ENCODE assay signal across 17 cellular contexts in genomic region chr10:75611972-75612331, GRCh38.
DNase-seq lines count a peak whose midpoint lies in the region; ATAC-seq and TF ChIP-seq lines count a peak whose summit lies in the region.
"Had no signal": no experiment of that assay in that cellular context is flagged by ENCODE, and none has a peak within 500 bp of the region (broad histone marks: within the 10 kb centered on the region; RNA-seq: fewer than 3 reads in every experiment).

No MANE protein-coding gene starts in this region.

- peak overlapping the region in 3 of 4 donors; percentile 8 to 35 (median 24) for H3K27ac ChIP-seq in esophagus muscularis mucosa (replicated peaks in 1 of 4)
- peak overlapping the region; percentile 10 for H3K27ac ChIP-seq in skeletal muscle tissue (ENCODE audit: low read depth, low read length)

- H3K27ac Mint-ChIP-seq in glutamatergic neuron (ENCODE audit: unreplicated experiment) = no peak overlapping the region
- H3K27ac Mint-ChIP-seq: activated naive CD4-positive, alpha-beta T cell treated with anti-CD3 and anti-CD28 coated beads for 36 hours; natural killer cell had no signal

- ATAC-seq in GM19023 (IDR thresholded peaks at IDR 0.05; ENCODE audit: unreplicated experiment) (peak; percentile 22), HG02981 (IDR thresholded peaks at IDR 0.05; ENCODE audit: unreplicated experiment) (peak; percentile 22), Right ventricle myocardium superior (ENCODE audit: poor library complexity) (no peak)
- ATAC-seq: natural killer cell had no signal

- H3K27me3 ChIP-seq in esophagus muscularis mucosa = no peaks in the 10 kb centered on the region
- peaks cover 0 to 2% (median 0%) of the 10 kb centered on the region in 3 donors for H3K27me3 ChIP-seq in skeletal muscle tissue (ENCODE audit: control insufficient read depth in 3 of 3, insufficient read depth in 3 of 3, low read length in 3 of 3)

- TF ChIP-seq POLR2A in esophagus muscularis mucosa (IDR thresholded peaks at IDR 0.05; ENCODE audit: low read depth) = no peak

- DNase-seq in esophagus muscularis mucosa (ENCODE audit: extremely low spot score) = no peak
- DNase-seq in epidermal melanocyte (ENCODE audit: insufficient read length, low spot score) = no peak
- no peak for DNase-seq in glutamatergic neuron
- no peak for DNase-seq in Right ventricle myocardium superior
- DNase-seq in cardiac septum (ENCODE audit: low spot score) = no peak
- DNase-seq: activated naive CD4-positive, alpha-beta T cell treated with anti-CD3 and anti-CD28 coated beads for 36 hours; hypothalamus; natural killer cell; NCI-H1048; retina; SHP77; T-helper 2 cell had no signal

- H3K9ac ChIP-seq in skeletal muscle tissue (ENCODE audit: low read depth in 1 of 3, low read length in 3 of 3) = peak overlapping the region in 1 of 3 donors; percentile 16

- intact Hi-C loops in esophagus muscularis mucosa (cut with DNase I) (loop anchor here (5.0 kb wide), 1 partner anchor 50 kb away; no protein-coding TSS in a partner anchor), Right ventricle myocardium superior (cut with DNase I) (no loop called here), cardiac septum (cut with DNase I) (no loop called here)

- TF ChIP-seq CTCF in esophagus muscularis mucosa (IDR thresholded peaks at IDR 0.05) (no peak), glutamatergic neuron (IDR thresholded peaks at IDR 0.05; ENCODE audit: partially characterized antibody, unreplicated experiment) (no peak)

- H3K9me3 Mint-ChIP-seq in glutamatergic neuron (ENCODE audit: unreplicated experiment) = no peaks in the 10 kb centered on the region
- H3K9me3 Mint-ChIP-seq: activated naive CD4-positive, alpha-beta T cell treated with anti-CD3 and anti-CD28 coated beads for 36 hours; natural killer cell had no signal

- H3K4me3 Mint-ChIP-seq in glutamatergic neuron (ENCODE audit: unreplicated experiment) = no peak overlapping the region
- H3K4me3 Mint-ChIP-seq: activated naive CD4-positive, alpha-beta T cell treated with anti-CD3 and anti-CD28 coated beads for 36 hours; natural killer cell had no signal

- no peaks in the 10 kb centered on the region for H3K9me3 ChIP-seq in esophagus muscularis mucosa
- no peaks in the 10 kb centered on the region for H3K9me3 ChIP-seq in skeletal muscle tissue (ENCODE audit: control insufficient read depth in 3 of 3, low read length in 3 of 3)
- H3K9me3 ChIP-seq: thoracic aorta had no signal

- H3K4me1 ChIP-seq in esophagus muscularis mucosa = peaks cover 17 to 51% (median 48%) of the 10 kb centered on the region in 4 donors
- H3K4me1 ChIP-seq in skeletal muscle tissue (ENCODE audit: control insufficient read depth in 3 of 3, insufficient read depth in 3 of 3, low read length in 3 of 3) = peaks cover 0 to 6% (median 4%) of the 10 kb centered on the region in 3 donors

- no peaks in the 10 kb centered on the region for H3K27me3 Mint-ChIP-seq in glutamatergic neuron (ENCODE audit: unreplicated experiment)

- H3K36me3 ChIP-seq in esophagus muscularis mucosa (no peaks in the 10 kb centered on the region), skeletal muscle tissue (ENCODE audit: control insufficient read depth in 3 of 3, insufficient read depth in 3 of 3, low read length in 3 of 3) (no peaks in the 10 kb centered on the region)
- H3K36me3 ChIP-seq: thoracic aorta had no signal

- WGBS in esophagus muscularis mucosa = 76% methylated on average over 3 of the region's 3 CpGs

- peaks cover 4% of the 10 kb centered on the region for H3K4me1 Mint-ChIP-seq in glutamatergic neuron (ENCODE audit: low read depth, unreplicated experiment)
- H3K4me1 Mint-ChIP-seq: natural killer cell had no signal

- no peak for TF ChIP-seq EP300 in esophagus muscularis mucosa (IDR thresholded peaks at IDR 0.05)

- no peaks in the 10 kb centered on the region for H3K36me3 Mint-ChIP-seq in glutamatergic neuron (ENCODE audit: unreplicated experiment)
- H3K36me3 Mint-ChIP-seq: natural killer cell had no signal

- H3K4me3 ChIP-seq in esophagus muscularis mucosa (no peak overlapping the region), skeletal muscle tissue (ENCODE audit: low read length in 3 of 3) (no peak overlapping the region)
- H3K4me3 ChIP-seq: lung, thoracic aorta had no signal
